In genomic region chr13:71320452-71320851, GRCh38 we compare ENCODE assay signal across 9 cellular contexts.
DNase-seq lines count a peak whose midpoint lies in the region; ATAC-seq, FAIRE-seq and TF ChIP-seq lines count a peak whose summit lies in the region.
"Had no signal": no experiment of that assay in that cellular context is flagged by ENCODE, and none has a peak within 500 bp of the region (broad histone marks: within the 10 kb centered on the region; RNA-seq: fewer than 3 reads in every experiment).

No MANE protein-coding gene starts in this region.

- in situ Hi-C loops in SK-MEL-5 (cut with HindIII; ENCODE audit: low pct_unique_long_range_greater_than_20kb, low sequenced_read_pairs): no loop called here

- peaks cover 0 to 4% of the 10 kb centered on the region in 2 donors for H3K27me3 Mint-ChIP-seq in CD8-positive, alpha-beta memory T cell
- H3K27me3 Mint-ChIP-seq: central memory CD8-positive, alpha-beta T cell had no signal

- H3K4me1 Mint-ChIP-seq in CD8-positive, alpha-beta memory T cell: no peaks in the 10 kb centered on the region
- H3K4me1 Mint-ChIP-seq: central memory CD8-positive, alpha-beta T cell had no signal

- dilution Hi-C loops in keratinocyte (cut with MboI; ENCODE audit: extremely low pct_ligation_motif_present, low sequenced_read_pairs): no loop called here

- no peak overlapping the region for H3K4me2 ChIP-seq in keratinocyte (ENCODE audit: control insufficient read depth, extremely low read depth, insufficient read depth, low read depth, low read length)

- H4K20me1 ChIP-seq in keratinocyte (ENCODE audit: control insufficient read depth, extremely low read depth, insufficient read depth, low read length): no peaks in the 10 kb centered on the region

- H3K9me3 ChIP-seq in keratinocyte (ENCODE audit: control insufficient read depth, low read depth, low read length) (no peaks in the 10 kb centered on the region), uterus (no peaks in the 10 kb centered on the region)
- no peaks in the 10 kb centered on the region for H3K9me3 ChIP-seq in CD8-positive, alpha-beta memory T cell (ENCODE audit: low read length)

- H3K4me3 ChIP-seq in GM06990 (replicated peaks; ENCODE audit: low read depth, low read length): no peak overlapping the region
- H3K4me3 ChIP-seq in keratinocyte (ENCODE audit: control insufficient read depth in 2 of 3, extremely low read depth in 1 of 3, insufficient read depth in 2 of 3, low read depth in 1 of 3, low read length in 3 of 3): no peak overlapping the region
- no peak overlapping the region for H3K4me3 ChIP-seq in uterus
- H3K4me3 ChIP-seq in CD8-positive, alpha-beta memory T cell (ENCODE audit: low read length): no peak overlapping the region

- TF ChIP-seq CTCF in GM06990 (IDR thresholded peaks at IDR 0.05; ENCODE audit: insufficient read depth, low read length, poor library complexity, severe bottlenecking): peak; percentile 59
- TF ChIP-seq CTCF in keratinocyte (optimal IDR thresholded peaks at IDR 0.05 in 1 of 3, IDR thresholded peaks at IDR 0.05 in 1 of 3, conservative IDR thresholded peaks at IDR 0.05 in 1 of 3; ENCODE audit: extremely low read depth in 1 of 3, insufficient read depth in 2 of 3, low read length in 3 of 3): peak; percentile 21 to 43 (median 38)
- no peak for TF ChIP-seq CTCF in uterus (IDR thresholded peaks at IDR 0.05)

- no peaks in the 10 kb centered on the region for H3K9me1 ChIP-seq in keratinocyte (ENCODE audit: control insufficient read depth, extremely low read depth, insufficient read depth, low read length)

- H3K9me3 Mint-ChIP-seq in CD8-positive, alpha-beta memory T cell: peaks cover 0 to 7% (median 2%) of the 10 kb centered on the region in 5 donors

- intact Hi-C loops in uterus (cut with DNase I; ENCODE audit: low total_unique reads): no loop called here

- POLR2A ChIA-PET in CD8-positive, alpha-beta memory T cell (lab: Charles Lee): no interaction called here

- H3K36me3 ChIP-seq in GM06990 (ENCODE audit: control insufficient read depth, insufficient read depth, low read length) (no peaks in the 10 kb centered on the region), keratinocyte (ENCODE audit: control insufficient read depth in 2 of 2, extremely low read depth in 1 of 2, insufficient read depth in 2 of 2, low read length in 2 of 2) (no peaks in the 10 kb centered on the region), uterus (no peaks in the 10 kb centered on the region)
- H3K36me3 ChIP-seq in CD8-positive, alpha-beta memory T cell (ENCODE audit: insufficient read depth, low read length): no peaks in the 10 kb centered on the region

- FAIRE-seq in keratinocyte (lab: Jason Lieb, UNC): no peak

- peak; percentile 58 for ATAC-seq in HG02981 (IDR thresholded peaks at IDR 0.05; ENCODE audit: unreplicated experiment)

- no peak for TF ChIP-seq POLR2A in uterus (IDR thresholded peaks at IDR 0.05)

- H3K36me3 Mint-ChIP-seq in CD8-positive, alpha-beta memory T cell: no peaks in the 10 kb centered on the region

- no peak overlapping the region for H2AFZ ChIP-seq in keratinocyte (ENCODE audit: control insufficient read depth, low read length)

- no peaks in the 10 kb centered on the region for H3K4me1 ChIP-seq in keratinocyte (ENCODE audit: control insufficient read depth, extremely low read depth, insufficient read depth, low read length)
- H3K4me1 ChIP-seq in uterus: no peaks in the 10 kb centered on the region
- H3K4me1 ChIP-seq in CD8-positive, alpha-beta memory T cell (ENCODE audit: insufficient read depth, low read length): no peaks in the 10 kb centered on the region

- H3K4me3 Mint-ChIP-seq in CD8-positive, alpha-beta memory T cell: no peak overlapping the region
- H3K4me3 Mint-ChIP-seq: central memory CD8-positive, alpha-beta T cell had no signal

- H3K27ac ChIP-seq in keratinocyte (ENCODE audit: control insufficient read depth, insufficient read depth, low read length) (no peak overlapping the region), uterus (no peak overlapping the region)
- H3K27ac ChIP-seq in CD8-positive, alpha-beta memory T cell (ENCODE audit: low read depth, low read length): no peak overlapping the region

- no peak overlapping the region for H3K27ac Mint-ChIP-seq in CD8-positive, alpha-beta memory T cell

- DNase-seq in GM06990 (ENCODE audit: extremely low read depth, insufficient read length) (no peak), SK-MEL-5 (ENCODE audit: low read depth, low spot score) (peak; percentile 63), keratinocyte (ENCODE audit: low read depth, low spot score) (no peak), uterus (no peak), NCI-H774 (lab: John Stamatoyannopoulos, UW) (no peak), nucleus accumbens (lab: John Stamatoyannopoulos, UW) (no peak)
- DNase-seq in CD8-positive, alpha-beta memory T cell: no peak

- H3K27me3 ChIP-seq in GM06990 (replicated peaks; ENCODE audit: control insufficient read depth, insufficient read depth, low read length) (no peaks in the 10 kb centered on the region), keratinocyte (ENCODE audit: control insufficient read depth, extremely low read depth, insufficient read depth, low read length) (no peaks in the 10 kb centered on the region), uterus (no peaks in the 10 kb centered on the region)
- H3K27me3 ChIP-seq in CD8-positive, alpha-beta memory T cell (ENCODE audit: insufficient read depth, low read length, poor library complexity, severe bottlenecking): no peaks in the 10 kb centered on the region

- CTCF ChIA-PET in CD8-positive, alpha-beta memory T cell (lab: Charles Lee): no interaction called here

- H3K79me2 ChIP-seq in keratinocyte (ENCODE audit: control insufficient read depth, insufficient read depth, low read length): no peaks in the 10 kb centered on the region

- no peak overlapping the region for H3K9ac ChIP-seq in keratinocyte (ENCODE audit: control insufficient read depth, extremely low read depth, insufficient read depth, low read length)

Comparison
In these comparisons a context has a peak if more than half of its experiments do, and no peak if none do; other contexts are left out.
1. CTCF ChIP-seq: peak in GM06990 (single experiment) and keratinocyte (3 of 3); none in uterus (0 of 4).